In the genomic region with DNA sequence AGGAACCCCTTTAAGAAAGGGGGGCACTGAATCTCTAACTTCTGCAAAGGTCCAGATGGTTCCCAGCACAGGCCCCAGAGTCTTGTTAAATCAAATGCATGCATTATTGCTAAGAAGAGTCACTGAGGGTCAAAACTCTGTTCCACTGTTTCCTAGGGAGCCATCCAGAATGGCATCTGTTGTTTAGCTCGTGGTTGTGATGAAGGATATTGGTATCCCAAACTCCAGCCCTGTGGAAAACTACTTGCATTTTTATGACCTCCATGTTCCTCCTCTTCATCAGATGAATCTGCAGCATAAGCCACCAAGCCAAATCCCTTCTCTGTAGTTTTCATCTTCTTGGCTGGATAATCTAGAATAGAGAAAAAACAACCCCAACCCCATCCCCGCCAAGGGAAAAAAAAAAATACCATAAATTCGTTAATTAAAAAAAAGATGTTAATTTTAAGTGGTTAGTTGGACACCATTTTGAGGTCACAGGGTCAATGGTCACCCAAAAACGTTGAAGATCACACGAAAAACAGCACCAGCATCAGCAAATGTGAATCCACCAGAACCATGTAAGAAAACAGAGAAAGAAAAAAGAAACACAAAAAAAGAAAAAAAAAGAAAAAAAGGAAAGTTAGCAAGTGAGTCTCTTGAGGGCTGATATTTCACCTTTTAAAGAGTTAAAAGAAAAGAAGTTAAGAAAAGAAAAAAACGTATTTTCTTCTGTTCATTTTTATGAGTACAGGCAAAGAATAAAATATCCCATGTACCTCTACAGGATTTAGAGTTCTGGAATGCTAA, we compare ENCODE assay signal across 18 cellular contexts. TPM values are rescaled to one million over a fixed set of nuclear protein-coding genes. Genes with fewer than 3 reads are reported as not detected.
DNase-seq lines count a peak whose midpoint lies in the region; ATAC-seq, FAIRE-seq and TF ChIP-seq lines count a peak whose summit lies in the region.
"Had no signal": no experiment of that assay in that cellular context is flagged by ENCODE, and none has a peak within 500 bp of the region (broad histone marks: within the 10 kb centered on the region; RNA-seq: fewer than 3 reads in every experiment).

No MANE protein-coding gene starts in this region.

- ATAC-seq in HG02759 (IDR thresholded peaks at IDR 0.05; ENCODE audit: unreplicated experiment) (no peak), HG03025 (IDR thresholded peaks at IDR 0.05; ENCODE audit: low FRiP score, unreplicated experiment) (no peak)
- ATAC-seq: gastrocnemius medialis, left ventricle myocardium superior, pancreas had no signal

- peaks cover 52% of the 10 kb centered on the region for H3K36me3 Mint-ChIP-seq in activated naive CD8-positive, alpha-beta T cell treated with anti-CD3 and anti-CD28 coated beads for 36 hours

- FAIRE-seq in G401.6 (lab: Jason Lieb, UNC) = peak; percentile 80
- FAIRE-seq: pancreas had no signal

- no peak overlapping the region for H3K4me3 ChIP-seq in AG10803 (ENCODE audit: low read length)
- H3K4me3 ChIP-seq: gastrocnemius medialis, pancreas had no signal

- no peaks in the 10 kb centered on the region for H3K27me3 Mint-ChIP-seq in activated naive CD8-positive, alpha-beta T cell treated with anti-CD3 and anti-CD28 coated beads for 36 hours
- H3K27me3 Mint-ChIP-seq: CD4-positive, CD25-positive, alpha-beta regulatory T cell had no signal

- no peak for TF ChIP-seq CTCF in AG10803 (conservative IDR thresholded peaks at IDR 0.05; ENCODE audit: low read length)

- no peaks in the 10 kb centered on the region for H3K9me3 Mint-ChIP-seq in activated naive CD8-positive, alpha-beta T cell treated with anti-CD3 and anti-CD28 coated beads for 36 hours
- H3K9me3 Mint-ChIP-seq: CD4-positive, CD25-positive, alpha-beta regulatory T cell had no signal

- DNase-seq in AG10803 (ENCODE audit: low read depth) (peak; percentile 79), kidney tubule cell (ENCODE audit: low spot score) (peak; percentile 15), GOT3 (lab: John Stamatoyannopoulos, UW) (no peak)
- DNase-seq in activated naive CD8-positive, alpha-beta T cell treated with anti-CD3 and anti-CD28 coated beads for 36 hours = no peak
- DNase-seq: activated naive CD4-positive, alpha-beta T cell treated with Interleukin-2 at 50 U/mL for 16 hours; CD4-positive, CD25-positive, alpha-beta regulatory T cell; effector CD8-positive, alpha-beta T cell; gastrocnemius medialis; left ventricle myocardium superior; NCI-H1417 treated with DMSO at 0.1 percent for 48 hours; NCI-H774; pancreas; trophoblast cell had no signal

- peak overlapping the region; percentile 34 for H3K27ac Mint-ChIP-seq in activated naive CD8-positive, alpha-beta T cell treated with anti-CD3 and anti-CD28 coated beads for 36 hours
- H3K27ac Mint-ChIP-seq: CD4-positive, CD25-positive, alpha-beta regulatory T cell had no signal

- no peak overlapping the region for H3K4me3 Mint-ChIP-seq in activated naive CD8-positive, alpha-beta T cell treated with anti-CD3 and anti-CD28 coated beads for 36 hours

- H3K4me1 Mint-ChIP-seq in activated naive CD8-positive, alpha-beta T cell treated with anti-CD3 and anti-CD28 coated beads for 36 hours = peaks cover 19% of the 10 kb centered on the region

RNA-seq across cellular contexts. Expression of a gene that starts 3.0 kb away (rescaled TPM):
- 10 to 100 TPM; 19.4 to 20.0 TPM for total RNA-seq in activated naive CD8-positive, alpha-beta T cell treated with anti-CD3 and anti-CD28 coated beads for 36 hours

RNA-seq across cellular contexts. Expression of a gene that starts 20.1 kb away (rescaled TPM):
- 10 to 100 TPM; 53.2 to 54.7 TPM for total RNA-seq in activated naive CD8-positive, alpha-beta T cell treated with anti-CD3 and anti-CD28 coated beads for 36 hours

RNA-seq across cellular contexts. Expression of a gene that starts 27.3 kb away (rescaled TPM):
- under 1 TPM in 1 of 2 experiments, not detected in 1; 0.16 TPM for total RNA-seq in activated naive CD8-positive, alpha-beta T cell treated with anti-CD3 and anti-CD28 coated beads for 36 hours
- total RNA-seq: cardiac septum; CD4-positive, CD25-positive, alpha-beta regulatory T cell; gastrocnemius medialis; left ventricle myocardium superior; skeletal muscle tissue had no signal

RNA-seq across cellular contexts. Expression of a gene that starts 54.8 kb away (rescaled TPM):
- total RNA-seq in activated naive CD8-positive, alpha-beta T cell treated with anti-CD3 and anti-CD28 coated beads for 36 hours = 10 to 100 TPM; 12.2 to 12.8 TPM

RNA-seq across cellular contexts. Expression of a gene that starts 57.1 kb away (rescaled TPM):
- 10 to 100 TPM; 39.3 to 41.1 TPM for total RNA-seq in activated naive CD8-positive, alpha-beta T cell treated with anti-CD3 and anti-CD28 coated beads for 36 hours

Comparison
In these comparisons a context has a peak if more than half of its experiments do, and no peak if none do; other contexts are left out.
1. DNase-seq: peak in AG10803 (single experiment) and kidney tubule cell (single experiment); none in activated naive CD8-positive, alpha-beta T cell treated with anti-CD3 and anti-CD28 coated beads for 36 hours (single experiment) and GOT3 (single experiment).